In genomic region chr14:30243157-30243556, GRCh38 we compare ENCODE assay signal across 15 cellular contexts.
DNase-seq lines count a peak whose midpoint lies in the region; TF ChIP-seq lines count a peak whose summit lies in the region.
"Had no signal": no experiment of that assay in that cellular context is flagged by ENCODE, and none has a peak within 500 bp of the region (broad histone marks: within the 10 kb centered on the region; RNA-seq: fewer than 3 reads in every experiment).

No MANE protein-coding gene starts in this region.

- no peaks in the 10 kb centered on the region for H3K27me3 Mint-ChIP-seq in endothelial cell (ENCODE audit: unreplicated experiment)

- no peaks in the 10 kb centered on the region for H3K36me3 Mint-ChIP-seq in endothelial cell (ENCODE audit: low read depth, unreplicated experiment)
- H3K36me3 Mint-ChIP-seq: CD4-positive, alpha-beta memory T cell had no signal

- peaks cover 12% of the 10 kb centered on the region for H3K4me1 Mint-ChIP-seq in endothelial cell (ENCODE audit: unreplicated experiment)
- H3K4me1 Mint-ChIP-seq: CD4-positive, alpha-beta memory T cell had no signal

- H3K27ac Mint-ChIP-seq in endothelial cell (ENCODE audit: unreplicated experiment), result peak overlapping the region; percentile 82
- H3K27ac Mint-ChIP-seq: CD4-positive, alpha-beta memory T cell had no signal

- no peaks in the 10 kb centered on the region for H3K9me3 Mint-ChIP-seq in endothelial cell (ENCODE audit: unreplicated experiment)

- TF ChIP-seq CTCF in endothelial cell (IDR thresholded peaks at IDR 0.05; ENCODE audit: unreplicated experiment), result no peak

- no peak overlapping the region for H3K4me3 Mint-ChIP-seq in endothelial cell (ENCODE audit: unreplicated experiment)
- H3K4me3 Mint-ChIP-seq: CD4-positive, alpha-beta memory T cell had no signal

- peak; percentile 91 for DNase-seq in NCI-H1417 treated with DMSO at 0.1 percent for 48 hours (lab: John Stamatoyannopoulos, UW)
- peak; percentile 57 for DNase-seq in NCI-H2227 (lab: John Stamatoyannopoulos, UW; ENCODE audit: unreplicated experiment)
- DNase-seq in endothelial cell (ENCODE audit: low spot score), result no peak
- DNase-seq in putamen (ENCODE audit: low spot score), result peak; percentile 44
- no peak for DNase-seq in DMS 273 (lab: John Stamatoyannopoulos, UW; ENCODE audit: unreplicated experiment)
- no peak for DNase-seq in NCI-H2196 treated with DMSO at 0.1 percent for 48 hours (lab: John Stamatoyannopoulos, UW; ENCODE audit: unreplicated experiment)
- no peak for DNase-seq in LoVo (ENCODE audit: low spot score)
- DNase-seq: BE2C; CD4-positive, alpha-beta memory T cell; DMS 273 treated with DMSO at 0.1 percent for 48 hours; H7; NCI-H2029; NCI-H774; SK-N-SH; T-helper 1 cell had no signal

Comparison
In these comparisons a context has a peak if more than half of its experiments do, and no peak if none do; other contexts are left out.
1. DNase-seq: peak in NCI-H1417 treated with DMSO at 0.1 percent for 48 hours (single experiment), NCI-H2227 (single experiment) and putamen (single experiment); none in endothelial cell (single experiment), DMS 273 (single experiment), NCI-H2196 treated with DMSO at 0.1 percent for 48 hours (single experiment) and LoVo (single experiment).